Comparison of ENCODE assay signal across 8 cellular contexts in genomic region chr6:50602191-50602810, GRCh38.
DNase-seq lines count a peak whose midpoint lies in the region; ATAC-seq and TF ChIP-seq lines count a peak whose summit lies in the region.

No MANE protein-coding gene starts in this region.

- H2AFZ ChIP-seq in neuronal stem cell (ENCODE audit: low read length), result no peak overlapping the region

- no peak overlapping the region for H3K23ac ChIP-seq in neuronal stem cell (ENCODE audit: low read depth, low read length, poor library complexity)

- no peak overlapping the region for H3K4me3 ChIP-seq in BE2C (ENCODE audit: low read depth, low read length)
- no peak overlapping the region for H3K4me3 ChIP-seq in neuronal stem cell (ENCODE audit: low read length in 2 of 2)

- no peaks in the 10 kb centered on the region for H3K36me3 ChIP-seq in BE2C
- no peaks in the 10 kb centered on the region for H3K36me3 ChIP-seq in neuronal stem cell (replicated peaks in 1 of 2; ENCODE audit: control insufficient read depth in 2 of 2, insufficient read depth in 2 of 2, low read length in 2 of 2)

- no peak overlapping the region for H3K27ac ChIP-seq in neuronal stem cell (replicated peaks; ENCODE audit: low read length)

- WGBS in neuronal stem cell (ENCODE audit: extremely low coverage in 2 of 2, insufficient read length in 2 of 2, insufficient replicate concordance in 1 of 2), 2 donors, result no CpG with 5 or more reads among the region's 4 CpGs

- peak; percentile 40 for ATAC-seq in GM19351 (IDR thresholded peaks at IDR 0.05; ENCODE audit: unreplicated experiment)
- ATAC-seq in stimulated activated naive CD8-positive, alpha-beta T cell treated with anti-CD3 and anti-CD28 coated beads, Interleukin-15, Interleukin-2, amounts not matched to agents 100 U/mL and 50 U/mL, for 24 hours, result no peak
- ATAC-seq in Right ventricle myocardium inferior, result no peak

- H2BK5ac ChIP-seq in neuronal stem cell (ENCODE audit: low read length), result no peak overlapping the region

- H2BK15ac ChIP-seq in neuronal stem cell (ENCODE audit: low read length), result no peak overlapping the region

- H4K91ac ChIP-seq in neuronal stem cell (ENCODE audit: low read depth, low read length, poor library complexity), result no peak overlapping the region

- H3K79me1 ChIP-seq in neuronal stem cell (ENCODE audit: low read depth, low read length), result no peaks in the 10 kb centered on the region

- H3K4me1 ChIP-seq in BE2C (no peaks in the 10 kb centered on the region), neuronal stem cell (ENCODE audit: control insufficient read depth in 2 of 2, insufficient read depth in 1 of 2, low read depth in 1 of 2, low read length in 2 of 2) (no peaks in the 10 kb centered on the region)

- DNase-seq in BE2C, result peak; percentile 12
- peak; percentile 11 for DNase-seq in NCI-H748 treated with DMSO at 0.1 percent for 48 hours (lab: John Stamatoyannopoulos, UW)
- DNase-seq in dedifferentiated amniotic fluid mesenchymal stem cell (ENCODE audit: extremely low spot score), result peak; percentile 51
- DNase-seq in neuronal stem cell (ENCODE audit: low spot score), result peak; percentile 50
- DNase-seq in HuH-7.5 (ENCODE audit: low spot score), result no peak
- no peak for DNase-seq in stimulated activated naive CD8-positive, alpha-beta T cell treated with anti-CD3 and anti-CD28 coated beads, Interleukin-15, Interleukin-2, amounts not matched to agents 100 U/mL and 50 U/mL, for 24 hours
- no peak for DNase-seq in Right ventricle myocardium inferior (ENCODE audit: missing footprints)

- intact Hi-C loops in Right ventricle myocardium inferior (cut with DNase I), result no loop called here

- H3K27me3 ChIP-seq in BE2C (peaks cover 3% of the 10 kb centered on the region; the same call in 1 of the 2 replicates), neuronal stem cell (ENCODE audit: control insufficient read depth in 3 of 3, insufficient read depth in 3 of 3, low read depth in 1 of 3, low read length in 3 of 3) (no peaks in the 10 kb centered on the region)

- no peak overlapping the region for H3K14ac ChIP-seq in neuronal stem cell (ENCODE audit: low read length)

- no peak overlapping the region for H3K18ac ChIP-seq in neuronal stem cell (ENCODE audit: low read length)

- no peak overlapping the region for H3K4me2 ChIP-seq in neuronal stem cell (ENCODE audit: insufficient read depth, low read length, poor library complexity, severe bottlenecking)

- H2BK120ac ChIP-seq in neuronal stem cell (ENCODE audit: low read depth, low read length), result no peak overlapping the region

- no peak overlapping the region for H2BK12ac ChIP-seq in neuronal stem cell (ENCODE audit: low read length)

- H3K4ac ChIP-seq in neuronal stem cell (ENCODE audit: low read length), result no peak overlapping the region

- H3K9me3 ChIP-seq in BE2C, result no peaks in the 10 kb centered on the region
- H3K9me3 ChIP-seq in neuronal stem cell (replicated peaks in 1 of 2; ENCODE audit: control insufficient read depth in 2 of 2, insufficient read depth in 1 of 2, low read depth in 1 of 2, low read length in 2 of 2), result no peaks in the 10 kb centered on the region

- no peak overlapping the region for H4K8ac ChIP-seq in neuronal stem cell (ENCODE audit: low read depth, low read length)

- no peak overlapping the region for H2AK5ac ChIP-seq in neuronal stem cell (ENCODE audit: low read depth, low read length)

- H3K9ac ChIP-seq in neuronal stem cell (ENCODE audit: low read depth, low read length, poor library complexity), result no peak overlapping the region

- TF ChIP-seq CTCF in BE2C (IDR thresholded peaks at IDR 0.05; ENCODE audit: low read depth, low read length), result peak; percentile 73

Comparison
In these comparisons a context has a peak if more than half of its experiments do, and no peak if none do; other contexts are left out.
1. DNase-seq: peak in BE2C (single experiment), NCI-H748 treated with DMSO at 0.1 percent for 48 hours (single experiment), dedifferentiated amniotic fluid mesenchymal stem cell (single experiment) and neuronal stem cell (single experiment); none in HuH-7.5 (single experiment), stimulated activated naive CD8-positive, alpha-beta T cell treated with anti-CD3 and anti-CD28 coated beads, Interleukin-15, Interleukin-2, amounts not matched to agents 100 U/mL and 50 U/mL, for 24 hours (single experiment) and Right ventricle myocardium inferior (single experiment).